In genomic region chr20:49832632-49833327, GRCh38 we compare ENCODE assay signal across 1 cellular context.
A peak's percentile ranks its signal among the peaks of the same experiment; 100 is the strongest.
TF ChIP-seq lines count a peak whose summit lies in the region.

No MANE protein-coding gene starts in this region.

TF ChIP-seq in GM12878, 131 proteins besides CTCF, POLR2A, EP300 and RAD21 (continued from another document and continues in another):
- TF ChIP-seq HDAC6 (IDR thresholded peaks at IDR 0.05; ENCODE audit: unreplicated experiment), result no peak
- peak; percentile 64 to 94; a peak in 3 of 4 replicates for TF ChIP-seq BHLHE40 (IDR thresholded peaks at IDR 0.05; ENCODE audit: borderline replicate concordance in 1 of 2, low read depth in 2 of 2, low read length in 1 of 2)
- TF ChIP-seq, protein P1, sequence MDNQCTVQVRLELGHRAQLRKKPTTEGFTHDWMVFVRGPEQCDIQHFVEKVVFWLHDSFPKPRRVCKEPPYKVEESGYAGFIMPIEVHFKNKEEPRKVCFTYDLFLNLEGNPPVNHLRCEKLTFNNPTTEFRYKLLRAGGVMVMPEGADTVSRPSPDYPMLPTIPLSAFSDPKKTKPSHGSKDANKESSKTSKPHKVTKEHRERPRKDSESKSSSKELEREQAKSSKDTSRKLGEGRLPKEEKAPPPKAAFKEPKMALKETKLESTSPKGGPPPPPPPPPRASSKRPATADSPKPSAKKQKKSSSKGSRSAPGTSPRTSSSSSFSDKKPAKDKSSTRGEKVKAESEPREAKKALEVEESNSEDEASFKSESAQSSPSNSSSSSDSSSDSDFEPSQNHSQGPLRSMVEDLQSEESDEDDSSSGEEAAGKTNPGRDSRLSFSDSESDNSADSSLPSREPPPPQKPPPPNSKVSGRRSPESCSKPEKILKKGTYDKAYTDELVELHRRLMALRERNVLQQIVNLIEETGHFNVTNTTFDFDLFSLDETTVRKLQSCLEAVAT (IDR thresholded peaks at IDR 0.05), result peak; percentile 70
- TF ChIP-seq SREBF2 (IDR thresholded peaks at IDR 0.05; ENCODE audit: low read length), result no peak
- TF ChIP-seq TCF12 (IDR thresholded peaks at IDR 0.05; ENCODE audit: low read depth, low read length), result 0 out of 2 replicates have a peak, but pooled peaks have one; percentile 37
- no peak for TF ChIP-seq ZNF274 (IDR thresholded peaks at IDR 0.05; ENCODE audit: insufficient read depth, insufficient read length)
- TF ChIP-seq CHD1 (IDR thresholded peaks at IDR 0.05; ENCODE audit: low read depth, low read length), result no peak
- TF ChIP-seq TAF1 (IDR thresholded peaks at IDR 0.05; ENCODE audit: borderline replicate concordance, low read depth, low read length), result no peak
- TF ChIP-seq, protein P2, sequence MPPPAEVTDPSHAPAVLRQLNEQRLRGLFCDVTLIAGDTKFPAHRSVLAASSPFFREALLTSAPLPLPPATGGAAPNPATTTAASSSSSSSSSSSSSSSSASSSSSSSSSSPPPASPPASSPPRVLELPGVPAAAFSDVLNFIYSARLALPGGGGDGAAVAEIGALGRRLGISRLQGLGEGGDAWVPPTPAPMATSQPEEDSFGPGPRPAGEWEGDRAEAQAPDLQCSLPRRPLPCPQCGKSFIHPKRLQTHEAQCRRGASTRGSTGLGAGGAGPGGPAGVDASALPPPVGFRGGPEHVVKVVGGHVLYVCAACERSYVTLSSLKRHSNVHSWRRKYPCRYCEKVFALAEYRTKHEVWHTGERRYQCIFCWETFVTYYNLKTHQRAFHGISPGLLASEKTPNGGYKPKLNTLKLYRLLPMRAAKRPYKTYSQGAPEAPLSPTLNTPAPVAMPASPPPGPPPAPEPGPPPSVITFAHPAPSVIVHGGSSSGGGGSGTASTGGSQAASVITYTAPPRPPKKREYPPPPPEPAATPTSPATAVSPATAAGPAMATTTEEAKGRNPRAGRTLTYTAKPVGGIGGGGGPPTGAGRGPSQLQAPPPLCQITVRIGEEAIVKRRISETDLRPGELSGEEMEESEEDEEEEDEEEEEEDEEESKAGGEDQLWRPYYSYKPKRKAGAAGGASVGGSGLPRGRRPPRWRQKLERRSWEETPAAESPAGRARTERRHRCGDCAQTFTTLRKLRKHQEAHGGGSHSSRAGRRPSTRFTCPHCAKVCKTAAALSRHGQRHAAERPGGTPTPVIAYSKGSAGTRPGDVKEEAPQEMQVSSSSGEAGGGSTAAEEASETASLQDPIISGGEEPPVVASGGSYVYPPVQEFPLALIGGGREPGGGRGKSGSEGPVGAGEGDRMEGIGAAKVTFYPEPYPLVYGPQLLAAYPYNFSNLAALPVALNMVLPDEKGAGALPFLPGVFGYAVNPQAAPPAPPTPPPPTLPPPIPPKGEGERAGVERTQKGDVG (CRISPR knock-in tag; IDR thresholded peaks at IDR 0.05), result no peak
- TF ChIP-seq CBX3 (IDR thresholded peaks at IDR 0.05; ENCODE audit: borderline replicate concordance, low read depth), result no peak
- TF ChIP-seq, protein P3, sequence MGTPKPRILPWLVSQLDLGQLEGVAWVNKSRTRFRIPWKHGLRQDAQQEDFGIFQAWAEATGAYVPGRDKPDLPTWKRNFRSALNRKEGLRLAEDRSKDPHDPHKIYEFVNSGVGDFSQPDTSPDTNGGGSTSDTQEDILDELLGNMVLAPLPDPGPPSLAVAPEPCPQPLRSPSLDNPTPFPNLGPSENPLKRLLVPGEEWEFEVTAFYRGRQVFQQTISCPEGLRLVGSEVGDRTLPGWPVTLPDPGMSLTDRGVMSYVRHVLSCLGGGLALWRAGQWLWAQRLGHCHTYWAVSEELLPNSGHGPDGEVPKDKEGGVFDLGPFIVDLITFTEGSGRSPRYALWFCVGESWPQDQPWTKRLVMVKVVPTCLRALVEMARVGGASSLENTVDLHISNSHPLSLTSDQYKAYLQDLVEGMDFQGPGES (IDR thresholded peaks at IDR 0.05), result no peak
- TF ChIP-seq RUNX3 (IDR thresholded peaks at IDR 0.05; ENCODE audit: low read length), result 0 out of 2 replicates have a peak, but pooled peaks have one; percentile 20
- TF ChIP-seq TCF3 (IDR thresholded peaks at IDR 0.05; ENCODE audit: borderline replicate concordance, insufficient read depth, low read depth, low read length), result no peak
- TF ChIP-seq ZBED1 (IDR thresholded peaks at IDR 0.05; ENCODE audit: borderline replicate concordance), result no peak
- TF ChIP-seq, protein P4, sequence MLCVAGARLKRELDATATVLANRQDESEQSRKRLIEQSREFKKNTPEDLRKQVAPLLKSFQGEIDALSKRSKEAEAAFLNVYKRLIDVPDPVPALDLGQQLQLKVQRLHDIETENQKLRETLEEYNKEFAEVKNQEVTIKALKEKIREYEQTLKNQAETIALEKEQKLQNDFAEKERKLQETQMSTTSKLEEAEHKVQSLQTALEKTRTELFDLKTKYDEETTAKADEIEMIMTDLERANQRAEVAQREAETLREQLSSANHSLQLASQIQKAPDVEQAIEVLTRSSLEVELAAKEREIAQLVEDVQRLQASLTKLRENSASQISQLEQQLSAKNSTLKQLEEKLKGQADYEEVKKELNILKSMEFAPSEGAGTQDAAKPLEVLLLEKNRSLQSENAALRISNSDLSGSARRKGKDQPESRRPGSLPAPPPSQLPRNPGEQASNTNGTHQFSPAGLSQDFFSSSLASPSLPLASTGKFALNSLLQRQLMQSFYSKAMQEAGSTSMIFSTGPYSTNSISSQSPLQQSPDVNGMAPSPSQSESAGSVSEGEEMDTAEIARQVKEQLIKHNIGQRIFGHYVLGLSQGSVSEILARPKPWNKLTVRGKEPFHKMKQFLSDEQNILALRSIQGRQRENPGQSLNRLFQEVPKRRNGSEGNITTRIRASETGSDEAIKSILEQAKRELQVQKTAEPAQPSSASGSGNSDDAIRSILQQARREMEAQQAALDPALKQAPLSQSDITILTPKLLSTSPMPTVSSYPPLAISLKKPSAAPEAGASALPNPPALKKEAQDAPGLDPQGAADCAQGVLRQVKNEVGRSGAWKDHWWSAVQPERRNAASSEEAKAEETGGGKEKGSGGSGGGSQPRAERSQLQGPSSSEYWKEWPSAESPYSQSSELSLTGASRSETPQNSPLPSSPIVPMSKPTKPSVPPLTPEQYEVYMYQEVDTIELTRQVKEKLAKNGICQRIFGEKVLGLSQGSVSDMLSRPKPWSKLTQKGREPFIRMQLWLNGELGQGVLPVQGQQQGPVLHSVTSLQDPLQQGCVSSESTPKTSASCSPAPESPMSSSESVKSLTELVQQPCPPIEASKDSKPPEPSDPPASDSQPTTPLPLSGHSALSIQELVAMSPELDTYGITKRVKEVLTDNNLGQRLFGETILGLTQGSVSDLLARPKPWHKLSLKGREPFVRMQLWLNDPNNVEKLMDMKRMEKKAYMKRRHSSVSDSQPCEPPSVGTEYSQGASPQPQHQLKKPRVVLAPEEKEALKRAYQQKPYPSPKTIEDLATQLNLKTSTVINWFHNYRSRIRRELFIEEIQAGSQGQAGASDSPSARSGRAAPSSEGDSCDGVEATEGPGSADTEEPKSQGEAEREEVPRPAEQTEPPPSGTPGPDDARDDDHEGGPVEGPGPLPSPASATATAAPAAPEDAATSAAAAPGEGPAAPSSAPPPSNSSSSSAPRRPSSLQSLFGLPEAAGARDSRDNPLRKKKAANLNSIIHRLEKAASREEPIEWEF (IDR thresholded peaks at IDR 0.05; ENCODE audit: insufficient replicate concordance, low read depth, low read length), result no peak
- TF ChIP-seq, protein P5, sequence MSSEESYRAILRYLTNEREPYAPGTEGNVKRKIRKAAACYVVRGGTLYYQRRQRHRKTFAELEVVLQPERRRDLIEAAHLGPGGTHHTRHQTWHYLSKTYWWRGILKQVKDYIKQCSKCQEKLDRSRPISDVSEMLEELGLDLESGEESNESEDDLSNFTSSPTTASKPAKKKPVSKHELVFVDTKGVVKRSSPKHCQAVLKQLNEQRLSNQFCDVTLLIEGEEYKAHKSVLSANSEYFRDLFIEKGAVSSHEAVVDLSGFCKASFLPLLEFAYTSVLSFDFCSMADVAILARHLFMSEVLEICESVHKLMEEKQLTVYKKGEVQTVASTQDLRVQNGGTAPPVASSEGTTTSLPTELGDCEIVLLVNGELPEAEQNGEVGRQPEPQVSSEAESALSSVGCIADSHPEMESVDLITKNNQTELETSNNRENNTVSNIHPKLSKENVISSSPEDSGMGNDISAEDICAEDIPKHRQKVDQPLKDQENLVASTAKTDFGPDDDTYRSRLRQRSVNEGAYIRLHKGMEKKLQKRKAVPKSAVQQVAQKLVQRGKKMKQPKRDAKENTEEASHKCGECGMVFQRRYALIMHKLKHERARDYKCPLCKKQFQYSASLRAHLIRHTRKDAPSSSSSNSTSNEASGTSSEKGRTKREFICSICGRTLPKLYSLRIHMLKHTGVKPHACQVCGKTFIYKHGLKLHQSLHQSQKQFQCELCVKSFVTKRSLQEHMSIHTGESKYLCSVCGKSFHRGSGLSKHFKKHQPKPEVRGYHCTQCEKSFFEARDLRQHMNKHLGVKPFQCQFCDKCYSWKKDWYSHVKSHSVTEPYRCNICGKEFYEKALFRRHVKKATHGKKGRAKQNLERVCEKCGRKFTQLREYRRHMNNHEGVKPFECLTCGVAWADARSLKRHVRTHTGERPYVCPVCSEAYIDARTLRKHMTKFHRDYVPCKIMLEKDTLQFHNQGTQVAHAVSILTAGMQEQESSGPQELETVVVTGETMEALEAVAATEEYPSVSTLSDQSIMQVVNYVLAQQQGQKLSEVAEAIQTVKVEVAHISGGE (CRISPR knock-in tag; IDR thresholded peaks at IDR 0.05), result no peak
- TF ChIP-seq, protein P6, sequence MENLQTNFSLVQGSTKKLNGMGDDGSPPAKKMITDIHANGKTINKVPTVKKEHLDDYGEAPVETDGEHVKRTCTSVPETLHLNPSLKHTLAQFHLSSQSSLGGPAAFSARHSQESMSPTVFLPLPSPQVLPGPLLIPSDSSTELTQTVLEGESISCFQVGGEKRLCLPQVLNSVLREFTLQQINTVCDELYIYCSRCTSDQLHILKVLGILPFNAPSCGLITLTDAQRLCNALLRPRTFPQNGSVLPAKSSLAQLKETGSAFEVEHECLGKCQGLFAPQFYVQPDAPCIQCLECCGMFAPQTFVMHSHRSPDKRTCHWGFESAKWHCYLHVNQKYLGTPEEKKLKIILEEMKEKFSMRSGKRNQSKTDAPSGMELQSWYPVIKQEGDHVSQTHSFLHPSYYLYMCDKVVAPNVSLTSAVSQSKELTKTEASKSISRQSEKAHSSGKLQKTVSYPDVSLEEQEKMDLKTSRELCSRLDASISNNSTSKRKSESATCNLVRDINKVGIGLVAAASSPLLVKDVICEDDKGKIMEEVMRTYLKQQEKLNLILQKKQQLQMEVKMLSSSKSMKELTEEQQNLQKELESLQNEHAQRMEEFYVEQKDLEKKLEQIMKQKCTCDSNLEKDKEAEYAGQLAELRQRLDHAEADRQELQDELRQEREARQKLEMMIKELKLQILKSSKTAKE (IDR thresholded peaks at IDR 0.05; ENCODE audit: low read depth, poor library complexity, severe bottlenecking), result peak; percentile 83
- peak in 1 of 2 experiments; percentile 31; a peak in 1 of 3 replicates for TF ChIP-seq EGR1 (IDR thresholded peaks at IDR 0.05; ENCODE audit: borderline replicate concordance in 1 of 2, low read depth in 2 of 2, low read length in 2 of 2)
- TF ChIP-seq KAT2A (conservative IDR thresholded peaks at IDR 0.05; ENCODE audit: control insufficient read depth, low read depth, low read length), result no peak
- TF ChIP-seq SREBF1 (IDR thresholded peaks at IDR 0.05; ENCODE audit: low read length), result no peak
- no peak for TF ChIP-seq YBX1 (IDR thresholded peaks at IDR 0.05)
- TF ChIP-seq RBBP5 (conservative IDR thresholded peaks at IDR 0.05), result no peak
- TF ChIP-seq PAX5 (IDR thresholded peaks at IDR 0.05; ENCODE audit: borderline replicate concordance, low read depth, low read length), result peak; percentile 29; the same call in 1 of the 2 replicates
- TF ChIP-seq RB1 (IDR thresholded peaks at IDR 0.05; ENCODE audit: borderline replicate concordance), result 0 out of 2 replicates have a peak, but pooled peaks have one; percentile 25
- no peak for TF ChIP-seq CREB1 (IDR thresholded peaks at IDR 0.05; ENCODE audit: low read depth)
- TF ChIP-seq ETV6 (conservative IDR thresholded peaks at IDR 0.05 in 1 of 2, IDR thresholded peaks at IDR 0.05 in 1 of 2; ENCODE audit: borderline replicate concordance in 1 of 2, low read depth in 1 of 2), result no peak
- TF ChIP-seq MEF2A (IDR thresholded peaks at IDR 0.05; ENCODE audit: insufficient read depth, low read depth, low read length), result 0 out of 2 replicates have a peak, but pooled peaks have one; percentile 32
- TF ChIP-seq ZNF687 (IDR thresholded peaks at IDR 0.05), result no peak
- TF ChIP-seq JUND (IDR thresholded peaks at IDR 0.05; ENCODE audit: low read depth, low read length), result no peak
- TF ChIP-seq ZZZ3 (IDR thresholded peaks at IDR 0.05; ENCODE audit: control insufficient read depth, insufficient read length, low read depth), result no peak
- peak in 1 of 2 experiments; percentile 51; a peak in 1 of 4 replicates for TF ChIP-seq SRF (IDR thresholded peaks at IDR 0.05; ENCODE audit: low read depth in 2 of 2, low read length in 2 of 2)
- TF ChIP-seq SP1 (IDR thresholded peaks at IDR 0.05; ENCODE audit: low read depth, low read length), result no peak
- TF ChIP-seq, protein P7, sequence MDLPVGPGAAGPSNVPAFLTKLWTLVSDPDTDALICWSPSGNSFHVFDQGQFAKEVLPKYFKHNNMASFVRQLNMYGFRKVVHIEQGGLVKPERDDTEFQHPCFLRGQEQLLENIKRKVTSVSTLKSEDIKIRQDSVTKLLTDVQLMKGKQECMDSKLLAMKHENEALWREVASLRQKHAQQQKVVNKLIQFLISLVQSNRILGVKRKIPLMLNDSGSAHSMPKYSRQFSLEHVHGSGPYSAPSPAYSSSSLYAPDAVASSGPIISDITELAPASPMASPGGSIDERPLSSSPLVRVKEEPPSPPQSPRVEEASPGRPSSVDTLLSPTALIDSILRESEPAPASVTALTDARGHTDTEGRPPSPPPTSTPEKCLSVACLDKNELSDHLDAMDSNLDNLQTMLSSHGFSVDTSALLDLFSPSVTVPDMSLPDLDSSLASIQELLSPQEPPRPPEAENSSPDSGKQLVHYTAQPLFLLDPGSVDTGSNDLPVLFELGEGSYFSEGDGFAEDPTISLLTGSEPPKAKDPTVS (IDR thresholded peaks at IDR 0.05; ENCODE audit: low read depth, low read length), result no peak
- no peak for TF ChIP-seq EZH2 (IDR thresholded peaks at IDR 0.05; ENCODE audit: borderline replicate concordance, control insufficient read depth, low read depth, low read length)
